In the genomic region with DNA sequence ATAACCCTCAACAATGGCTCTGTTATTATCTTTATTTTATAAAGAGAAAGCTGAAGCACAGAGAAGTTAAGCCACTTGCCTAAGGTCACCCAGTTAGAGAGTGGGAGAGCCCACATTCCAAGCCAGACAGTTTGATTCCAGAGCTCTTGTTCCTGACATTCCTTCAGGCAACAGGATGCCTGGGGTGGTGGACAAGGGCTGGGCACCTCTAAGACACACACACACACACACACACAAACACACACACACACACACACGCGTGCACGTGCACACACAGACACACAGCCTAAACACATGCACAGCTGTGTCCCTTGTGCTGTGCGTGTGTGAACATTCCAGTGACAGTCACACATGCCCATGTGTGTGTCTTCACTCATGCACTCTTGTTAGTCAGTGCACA, we compare ENCODE assay signal across 1 cellular context.
TF ChIP-seq lines count a peak whose summit lies in the region.

No MANE protein-coding gene starts in this region.

TF ChIP-seq in WTC11, 78 proteins besides CTCF, POLR2A, EP300 and RAD21 (continued from another document):
- TF ChIP-seq, protein P1, sequence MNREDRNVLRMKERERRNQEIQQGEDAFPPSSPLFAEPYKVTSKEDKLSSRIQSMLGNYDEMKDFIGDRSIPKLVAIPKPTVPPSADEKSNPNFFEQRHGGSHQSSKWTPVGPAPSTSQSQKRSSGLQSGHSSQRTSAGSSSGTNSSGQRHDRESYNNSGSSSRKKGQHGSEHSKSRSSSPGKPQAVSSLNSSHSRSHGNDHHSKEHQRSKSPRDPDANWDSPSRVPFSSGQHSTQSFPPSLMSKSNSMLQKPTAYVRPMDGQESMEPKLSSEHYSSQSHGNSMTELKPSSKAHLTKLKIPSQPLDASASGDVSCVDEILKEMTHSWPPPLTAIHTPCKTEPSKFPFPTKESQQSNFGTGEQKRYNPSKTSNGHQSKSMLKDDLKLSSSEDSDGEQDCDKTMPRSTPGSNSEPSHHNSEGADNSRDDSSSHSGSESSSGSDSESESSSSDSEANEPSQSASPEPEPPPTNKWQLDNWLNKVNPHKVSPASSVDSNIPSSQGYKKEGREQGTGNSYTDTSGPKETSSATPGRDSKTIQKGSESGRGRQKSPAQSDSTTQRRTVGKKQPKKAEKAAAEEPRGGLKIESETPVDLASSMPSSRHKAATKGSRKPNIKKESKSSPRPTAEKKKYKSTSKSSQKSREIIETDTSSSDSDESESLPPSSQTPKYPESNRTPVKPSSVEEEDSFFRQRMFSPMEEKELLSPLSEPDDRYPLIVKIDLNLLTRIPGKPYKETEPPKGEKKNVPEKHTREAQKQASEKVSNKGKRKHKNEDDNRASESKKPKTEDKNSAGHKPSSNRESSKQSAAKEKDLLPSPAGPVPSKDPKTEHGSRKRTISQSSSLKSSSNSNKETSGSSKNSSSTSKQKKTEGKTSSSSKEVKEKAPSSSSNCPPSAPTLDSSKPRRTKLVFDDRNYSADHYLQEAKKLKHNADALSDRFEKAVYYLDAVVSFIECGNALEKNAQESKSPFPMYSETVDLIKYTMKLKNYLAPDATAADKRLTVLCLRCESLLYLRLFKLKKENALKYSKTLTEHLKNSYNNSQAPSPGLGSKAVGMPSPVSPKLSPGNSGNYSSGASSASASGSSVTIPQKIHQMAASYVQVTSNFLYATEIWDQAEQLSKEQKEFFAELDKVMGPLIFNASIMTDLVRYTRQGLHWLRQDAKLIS (CRISPR knock-in tag; IDR thresholded peaks at IDR 0.05; ENCODE audit: borderline replicate concordance): no peak
- TF ChIP-seq ETV6 (CRISPR knock-in tag; IDR thresholded peaks at IDR 0.05) (no peak), CBFB (CRISPR knock-in tag; IDR thresholded peaks at IDR 0.05; ENCODE audit: low read depth) (no peak)
- TF ChIP-seq, protein P2, sequence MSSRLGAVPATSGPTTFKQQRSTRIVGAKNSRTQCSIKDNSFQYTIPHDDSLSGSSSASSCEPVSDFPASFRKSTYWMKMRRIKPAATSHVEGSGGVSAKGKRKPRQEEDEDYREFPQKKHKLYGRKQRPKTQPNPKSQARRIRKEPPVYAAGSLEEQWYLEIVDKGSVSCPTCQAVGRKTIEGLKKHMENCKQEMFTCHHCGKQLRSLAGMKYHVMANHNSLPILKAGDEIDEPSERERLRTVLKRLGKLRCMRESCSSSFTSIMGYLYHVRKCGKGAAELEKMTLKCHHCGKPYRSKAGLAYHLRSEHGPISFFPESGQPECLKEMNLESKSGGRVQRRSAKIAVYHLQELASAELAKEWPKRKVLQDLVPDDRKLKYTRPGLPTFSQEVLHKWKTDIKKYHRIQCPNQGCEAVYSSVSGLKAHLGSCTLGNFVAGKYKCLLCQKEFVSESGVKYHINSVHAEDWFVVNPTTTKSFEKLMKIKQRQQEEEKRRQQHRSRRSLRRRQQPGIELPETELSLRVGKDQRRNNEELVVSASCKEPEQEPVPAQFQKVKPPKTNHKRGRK (CRISPR knock-in tag; IDR thresholded peaks at IDR 0.05; ENCODE audit: borderline replicate concordance): no peak
